In genomic region chr17:81516439-81516838, GRCh38 we compare ENCODE assay signal across 10 cellular contexts. TPM values are rescaled to one million over a fixed set of nuclear protein-coding genes. Genes with fewer than 3 reads are reported as not detected.
DNase-seq lines count a peak whose midpoint lies in the region; ATAC-seq, FAIRE-seq and TF ChIP-seq lines count a peak whose summit lies in the region.
"Had no signal": no experiment of that assay in that cellular context is flagged by ENCODE, and none has a peak within 500 bp of the region (broad histone marks: within the 10 kb centered on the region; RNA-seq: fewer than 3 reads in every experiment).

No MANE protein-coding gene starts in this region.

- no peak; the same call in 1 of the 2 replicates for TF ChIP-seq POLR2A in GM12891 (IDR thresholded peaks at IDR 0.05; ENCODE audit: low read depth, low read length)
- TF ChIP-seq POLR2A in gastroesophageal sphincter (IDR thresholded peaks at IDR 0.05) = no peak
- TF ChIP-seq POLR2A in gastrocnemius medialis (IDR thresholded peaks at IDR 0.05) = no peak

- in situ Hi-C loops in gastrocnemius medialis (cut with MboI; ENCODE audit: low sequenced_read_pairs in 4 of 4) = no loop called here

- TF ChIP-seq CTCF in WERI-Rb-1 (IDR thresholded peaks at IDR 0.05; ENCODE audit: low read depth, low read length) = no peak
- no peak for TF ChIP-seq CTCF in gastroesophageal sphincter (IDR thresholded peaks at IDR 0.05)
- TF ChIP-seq CTCF in gastrocnemius medialis (IDR thresholded peaks at IDR 0.05 in 4 of 5, conservative IDR thresholded peaks at IDR 0.05 in 1 of 5) = no peak

- no peak for TF ChIP-seq EP300 in gastroesophageal sphincter (IDR thresholded peaks at IDR 0.05)

- H3K4me3 ChIP-seq in WERI-Rb-1 (ENCODE audit: low read depth, low read length) (no peak overlapping the region), gastroesophageal sphincter (peak overlapping the region; percentile 54 to 83), gastrocnemius medialis (peak overlapping the region in 2 of 4 donors; percentile 81 to 95)

- DNase-seq in GM12891 (ENCODE audit: insufficient read length, low spot score) (no peak), WERI-Rb-1 (peak; percentile 12), gastrocnemius medialis (no peak), HuH-7 (ENCODE audit: low spot score) (no peak), NCI-H524 treated with DMSO at 0.1 percent for 48 hours (lab: John Stamatoyannopoulos, UW) (no peak), NCI-H1694 treated with DMSO at 0.1 percent for 48 hours (lab: John Stamatoyannopoulos, UW) (no peak), HuH-7.5 (ENCODE audit: low spot score) (no peak)
- DNase-seq: NCI-H524 had no signal

- intact Hi-C loops in gastrocnemius medialis (cut with DNase I; ENCODE audit: low total_unique reads) = no loop called here

- no peak for ATAC-seq in gastroesophageal sphincter
- no peak for ATAC-seq in gastrocnemius medialis

- peak; percentile 56 for FAIRE-seq in GM12891 (lab: Jason Lieb, UNC)
- FAIRE-seq: colon had no signal

- whole genome bisulfite sequencing in gastroesophageal sphincter (ENCODE audit: low coverage in 1 of 2), 2 donors = no CpG with 5 or more reads among the region's 4 CpGs

- H3K36me3 ChIP-seq in WERI-Rb-1 (peaks cover 9% of the 10 kb centered on the region), gastroesophageal sphincter (peaks cover 0 to 7% of the 10 kb centered on the region in 2 donors), gastrocnemius medialis (peaks cover 0 to 7% of the 10 kb centered on the region in 2 donors)

- H3K9me3 ChIP-seq in WERI-Rb-1 (ENCODE audit: severe bottlenecking) (no peaks in the 10 kb centered on the region), gastroesophageal sphincter (no peaks in the 10 kb centered on the region), gastrocnemius medialis (no peaks in the 10 kb centered on the region)

- H3K27ac ChIP-seq in WERI-Rb-1 (no peak overlapping the region), gastroesophageal sphincter (peak overlapping the region in 3 of 4 donors; percentile 96 to 100 (median 99)), gastrocnemius medialis (peak overlapping the region; percentile 91 to 100 (median 99))

- H3K27me3 ChIP-seq in WERI-Rb-1 (ENCODE audit: insufficient read depth, low read depth, severe bottlenecking) (no peaks in the 10 kb centered on the region), gastroesophageal sphincter (no peaks in the 10 kb centered on the region), gastrocnemius medialis (peaks cover 0 to 17% (median 7%) of the 10 kb centered on the region in 3 donors)

- H3K4me1 ChIP-seq in gastroesophageal sphincter (peaks cover 0 to 65% (median 45%) of the 10 kb centered on the region in 3 donors), gastrocnemius medialis (peaks cover 30 to 43% of the 10 kb centered on the region in 2 donors)

TF ChIP-seq in GM12891, 5 proteins besides CTCF, POLR2A, EP300 and RAD21:
- TF ChIP-seq TAF1 (IDR thresholded peaks at IDR 0.05; ENCODE audit: low read depth, low read length) = no peak
- TF ChIP-seq POLR2AphosphoS5 (IDR thresholded peaks at IDR 0.05; ENCODE audit: low read depth, low read length) = peak; percentile 61; the same call in 1 of the 2 replicates
- TF ChIP-seq POU2F2 (IDR thresholded peaks at IDR 0.05; ENCODE audit: low read depth, low read length) = peak; percentile 42; the same call in 1 of the 2 replicates
- TF ChIP-seq PAX5 (IDR thresholded peaks at IDR 0.05; ENCODE audit: insufficient read depth, low read length, severe bottlenecking) = no peak
- no peak for TF ChIP-seq SPI1 (IDR thresholded peaks at IDR 0.05; ENCODE audit: low read depth, low read length)
TF ChIP-seq in GM12891: peak in this region for 2.

RNA-seq across cellular contexts. Expression of gene ACTG1, which starts 3.8 kb away (rescaled TPM):
- polyA plus RNA-seq in GM12891 (2012; ENCODE audit: low read depth, missing spikeins) = 3,652 TPM
- total RNA-seq in gastroesophageal sphincter (1,000 to 10,000 TPM in 3 of 4 donors, 100 to 1,000 TPM in 1; 829 to 1,848 (median 1,550) TPM), gastrocnemius medialis (100 to 1,000 TPM; 322 to 934 (median 415) TPM)

RNA-seq across cellular contexts. Expression of gene FSCN2, which starts 11.7 kb away (rescaled TPM):
- 1.5 TPM for polyA plus RNA-seq in GM12891 (2012; ENCODE audit: low read depth, missing spikeins)
- total RNA-seq in gastroesophageal sphincter (1 to 10 TPM in 2 of 4 donors, under 1 TPM in 2; 0.49 to 2.1 (median 1.0) TPM), gastrocnemius medialis (under 1 TPM in 2 of 4 donors, not detected in 2; 0.20 to 0.46 TPM)

RNA-seq across cellular contexts. Expression of gene FAAP100, which starts 35.7 kb away (rescaled TPM):
- polyA plus RNA-seq in GM12891 (2012; ENCODE audit: low read depth, missing spikeins) = 12.7 TPM
- 10 to 100 TPM; 14.6 to 32.1 (median 20.7) TPM for total RNA-seq in gastroesophageal sphincter
- 10 to 100 TPM; 14.4 to 27.9 (median 15.6) TPM for total RNA-seq in gastrocnemius medialis
